8 cellular contexts compared by ENCODE assay signal in the genomic region with DNA sequence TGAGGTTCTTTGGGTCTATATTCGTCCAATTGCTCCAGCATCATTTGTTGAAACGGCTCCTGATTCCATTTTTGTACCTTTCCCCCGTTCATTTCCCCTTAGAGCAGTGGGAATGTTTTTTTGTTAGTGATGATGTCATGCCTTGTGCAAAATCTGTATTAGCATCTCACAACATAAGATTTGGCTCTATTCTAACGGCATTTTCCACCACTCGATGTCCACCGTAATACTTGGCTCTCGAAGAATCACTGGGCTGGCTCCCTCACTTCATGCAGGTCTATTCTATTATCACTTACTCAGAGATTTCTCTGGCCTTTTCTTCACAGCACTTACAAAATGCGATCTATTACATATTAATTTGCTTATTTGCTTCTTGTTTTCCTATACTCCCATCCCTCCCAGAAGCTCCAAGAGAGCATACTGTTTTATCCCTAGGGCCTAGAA. TPM values are rescaled to one million over a fixed set of nuclear protein-coding genes. Genes with fewer than 3 reads are reported as not detected.
A peak's percentile ranks its signal among the peaks of the same experiment; 100 is the strongest.
DNase-seq lines count a peak whose midpoint lies in the region; ATAC-seq and TF ChIP-seq lines count a peak whose summit lies in the region.

No MANE protein-coding gene starts in this region.

- no peak for ATAC-seq in HG02852 (IDR thresholded peaks at IDR 0.05; ENCODE audit: unreplicated experiment)
- ATAC-seq in GM18520 (IDR thresholded peaks at IDR 0.05; ENCODE audit: unreplicated experiment), result no peak

- no peak overlapping the region for H3K27ac Mint-ChIP-seq in MCF 10A (ENCODE audit: low read depth, unreplicated experiment)

- H3K36me3 ChIP-seq in breast epithelium (no peaks in the 10 kb centered on the region), OCI-LY1 (ENCODE audit: insufficient read depth, low read length) (peaks cover 30% of the 10 kb centered on the region)

- no peaks in the 10 kb centered on the region for H3K9me3 ChIP-seq in breast epithelium
- H3K9me3 ChIP-seq in OCI-LY1 (ENCODE audit: low read length), result no peaks in the 10 kb centered on the region

- peak overlapping the region; percentile 71 to 80 (median 79) for H3K4me3 ChIP-seq in breast epithelium
- H3K4me3 ChIP-seq in OCI-LY1 (ENCODE audit: low read depth, low read length, poor library complexity, severe bottlenecking), result peak overlapping the region; percentile 39
- peak overlapping the region; percentile 60 for H3K4me3 ChIP-seq in fibroblast of the aortic adventitia (ENCODE audit: low read depth, low read length)
- H3K4me3 ChIP-seq in skin epidermis, result peak overlapping the region in 5 of 7 experiments; percentile 7 to 78 (median 66)

- no peak overlapping the region for H3K4me3 Mint-ChIP-seq in MCF 10A (ENCODE audit: unreplicated experiment)

- peaks cover 27% of the 10 kb centered on the region for H3K36me3 Mint-ChIP-seq in MCF 10A (ENCODE audit: insufficient read depth, unreplicated experiment)

- H4K20me1 ChIP-seq in OCI-LY1 (ENCODE audit: insufficient read depth, low read length), result no peaks in the 10 kb centered on the region

- H3K79me2 ChIP-seq in OCI-LY1 (ENCODE audit: insufficient read depth, low read length), result peaks cover 36% of the 10 kb centered on the region

- TF ChIP-seq CTCF in breast epithelium (IDR thresholded peaks at IDR 0.05) (no peak), MCF 10A (IDR thresholded peaks at IDR 0.05; ENCODE audit: unreplicated experiment) (no peak), OCI-LY1 (IDR thresholded peaks at IDR 0.05; ENCODE audit: low read length) (no peak), fibroblast of the aortic adventitia (IDR thresholded peaks at IDR 0.05; ENCODE audit: insufficient read depth, low read length) (no peak)

- H3K27me3 ChIP-seq in breast epithelium (no peaks in the 10 kb centered on the region), OCI-LY1 (ENCODE audit: insufficient read depth, low read length) (no peaks in the 10 kb centered on the region)

- H3K4me1 ChIP-seq in breast epithelium, result peaks cover 0 to 6% of the 10 kb centered on the region in 2 donors
- peaks cover 26% of the 10 kb centered on the region for H3K4me1 ChIP-seq in OCI-LY1 (ENCODE audit: insufficient read depth, low read length, severe bottlenecking)

- peak overlapping the region; percentile 56 for H3K4me2 ChIP-seq in OCI-LY1 (ENCODE audit: low read length)

- H3K27ac ChIP-seq in breast epithelium, result peak overlapping the region; percentile 90 to 91
- H3K27ac ChIP-seq in OCI-LY1 (ENCODE audit: low read depth, low read length, poor library complexity, severe bottlenecking), result peak overlapping the region; percentile 37
- H3K27ac ChIP-seq in skin epidermis, result peak overlapping the region in 19 of 21 experiments; percentile 39 to 87 (median 81)

- no peaks in the 10 kb centered on the region for H3K9me3 Mint-ChIP-seq in MCF 10A (ENCODE audit: unreplicated experiment)

- intact Hi-C loops in breast epithelium (cut with DNase I; ENCODE audit: low total_unique reads) (loop anchor here (10.0 kb wide), 1 partner anchor 148 kb away; no protein-coding TSS in a partner anchor), MCF 10A (cut with micrococcal nuclease) (loop anchor here (1.0 to 5.0 kb wide), 6 partner anchors 33 to 300 kb away; a partner anchor contains a TSS)

- no peaks in the 10 kb centered on the region for H3K27me3 Mint-ChIP-seq in MCF 10A (ENCODE audit: insufficient read depth, unreplicated experiment)

- no peaks in the 10 kb centered on the region for H3K4me1 Mint-ChIP-seq in MCF 10A (ENCODE audit: insufficient read depth, unreplicated experiment)

- peak overlapping the region; percentile 40; the same call in 1 of the 2 replicates for H3K9ac ChIP-seq in OCI-LY1 (ENCODE audit: low read length)

- H3F3A ChIP-seq in OCI-LY1 (ENCODE audit: insufficient read depth, low read length), result no peaks in the 10 kb centered on the region

- H3K9me2 ChIP-seq in OCI-LY1 (ENCODE audit: low read depth, low read length), result no peaks in the 10 kb centered on the region

- peak in 1 of 2 donors; percentile 19 for DNase-seq in breast epithelium (ENCODE audit: low spot score in 2 of 2)
- DNase-seq in MCF 10A (ENCODE audit: unreplicated experiment), result no peak
- DNase-seq in fibroblast of the aortic adventitia (ENCODE audit: low read depth), result no peak
- DNase-seq in mesenteric fat pad (ENCODE audit: low spot score), result no peak

- TF ChIP-seq POLR2A in breast epithelium (IDR thresholded peaks at IDR 0.05), result no peak

- H2AFZ ChIP-seq in OCI-LY1 (ENCODE audit: low read length), result no peak overlapping the region

- BruUV-seq in MCF 10A (replicated peaks; lab: Mats Ljungman, UMichigan), result no TSS peak

- POLR2A ChIA-PET in MCF 10A (lab: Yijun Ruan, JAX), result interaction anchor here (0.7 to 7.5 kb wide), 24 partner anchors 10 to 444 kb away, joined by 3 to 145 read pairs (median 4); a partner anchor contains a TSS

- CTCF ChIA-PET in MCF 10A (lab: Yijun Ruan, JAX), result interaction anchor here (0.6 to 2.7 kb wide), 23 partner anchors 10 to 300 kb away, joined by 3 to 83 read pairs (median 5); a partner anchor contains a TSS

RNA-seq across cellular contexts. Expression of a gene that starts 0.6 kb away (rescaled TPM):
- total RNA-seq in breast epithelium (10 to 100 TPM; 28.3 to 76.0 (median 28.4) TPM), MCF 10A (2022) (268 and 324 TPM in 2 replicates), fibroblast of the aortic adventitia (ENCODE audit: low replicate concordance) (34.0 and 138 TPM in 2 replicates), mesenteric fat pad (118 TPM)

RNA-seq across cellular contexts. Expression of a gene that starts 13.4 kb away (rescaled TPM):
- total RNA-seq in breast epithelium (100 to 1,000 TPM; 394 to 566 (median 465) TPM), MCF 10A (2022) (1,004 and 1,033 TPM in 2 replicates), fibroblast of the aortic adventitia (ENCODE audit: low replicate concordance) (257 and 622 TPM in 2 replicates), mesenteric fat pad (508 TPM)

RNA-seq across cellular contexts. Expression of a gene that starts 32.1 kb away (rescaled TPM):
- total RNA-seq in breast epithelium (100 to 1,000 TPM; 112 to 178 (median 128) TPM), MCF 10A (2022) (78.5 and 93.9 TPM in 2 replicates), fibroblast of the aortic adventitia (ENCODE audit: low replicate concordance) (95.9 and 135 TPM in 2 replicates), mesenteric fat pad (99.6 TPM)

Comparison
In these comparisons a context has a peak if more than half of its experiments do, and no peak if none do; other contexts are left out.
1. H3K27ac ChIP-seq: peak in every context shown above with its lines; median percentile 90 in breast epithelium; 81 in skin epidermis; 37 in OCI-LY1.